20 cellular contexts compared by ENCODE assay signal in the genomic region with DNA sequence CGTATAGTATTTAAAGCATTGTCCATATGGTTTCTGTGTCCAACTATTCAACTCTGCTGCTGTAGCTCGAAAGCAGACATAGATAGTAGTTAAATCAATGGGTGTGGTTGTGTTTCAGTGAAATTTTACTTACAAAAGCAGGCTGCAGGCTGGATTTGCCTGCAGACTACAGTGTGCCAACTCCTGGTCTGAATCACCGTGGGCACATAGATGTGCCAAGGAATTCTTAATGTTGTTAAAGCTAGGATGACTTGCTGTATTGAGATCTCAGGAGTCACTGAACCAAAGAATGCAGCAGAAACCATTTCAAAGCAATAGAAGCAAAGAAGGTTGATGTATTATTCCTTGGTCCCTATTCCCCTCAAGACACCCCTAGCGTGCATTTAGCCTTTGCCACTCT.
DNase-seq lines count a peak whose midpoint lies in the region; ATAC-seq, FAIRE-seq and TF ChIP-seq lines count a peak whose summit lies in the region.
"Had no signal": no experiment of that assay in that cellular context is flagged by ENCODE, and none has a peak within 500 bp of the region (broad histone marks: within the 10 kb centered on the region; RNA-seq: fewer than 3 reads in every experiment).

No MANE protein-coding gene starts in this region.

- no peak for FAIRE-seq in kidney (lab: Jason Lieb, UNC)
- FAIRE-seq: G401.6, K562 had no signal

- intact Hi-C loops in kidney (cut with DNase I): no loop called here

- H3K4me1 ChIP-seq in thoracic aorta (ENCODE audit: control insufficient read depth in 1 of 2, low read depth in 2 of 2) (peaks cover 0 to 20% of the 10 kb centered on the region in 2 donors), kidney (ENCODE audit: control insufficient read depth in 1 of 2, insufficient read depth in 1 of 2, low read depth in 1 of 2, low read length in 2 of 2) (no peaks in the 10 kb centered on the region)
- H3K4me1 ChIP-seq: BE2C, Caco-2 had no signal

- peak overlapping the region; percentile 65 to 86 for H3K27ac ChIP-seq in thoracic aorta
- H3K27ac ChIP-seq in kidney (ENCODE audit: low read depth in 2 of 2, low read length in 2 of 2): no peak overlapping the region

- in situ Hi-C loops in astrocyte of the spinal cord (cut with HindIII; ENCODE audit: low sequenced_read_pairs): no loop called here

- DNase-seq in MG63 (peak; percentile 55), astrocyte of the spinal cord (ENCODE audit: low read depth, low spot score) (peak; percentile 8), fibroblast of the aortic adventitia (ENCODE audit: low read depth) (peak; percentile 76), thoracic aorta (ENCODE audit: low spot score) (no peak), kidney (no peak)
- DNase-seq: BE2C; Caco-2; CD4-positive, CD25-positive, alpha-beta regulatory T cell; MV-4-11; NCI-H1694 treated with DMSO at 0.1 percent for 48 hours; NCI-H2107; NCI-H510A treated with DMSO at 0.1 percent for 48 hours; NCI-H82; RPMI8226; SHP77 treated with DMSO at 0.1 percent for 48 hours had no signal

- TF ChIP-seq CTCF in astrocyte of the spinal cord (IDR thresholded peaks at IDR 0.05; ENCODE audit: low read depth, low read length): no peak
- no peak for TF ChIP-seq CTCF in fibroblast of the aortic adventitia (IDR thresholded peaks at IDR 0.05; ENCODE audit: insufficient read depth, low read length)
- no peak for TF ChIP-seq CTCF in thoracic aorta (IDR thresholded peaks at IDR 0.05)
- no peak for TF ChIP-seq CTCF in kidney (IDR thresholded peaks at IDR 0.05; ENCODE audit: borderline replicate concordance, extremely low read depth, insufficient read depth)

- H3K27me3 ChIP-seq in MG63 (no peaks in the 10 kb centered on the region), thoracic aorta (replicated peaks; ENCODE audit: insufficient read depth) (no peaks in the 10 kb centered on the region)
- H3K27me3 ChIP-seq: BE2C had no signal

- no peak overlapping the region for H3K9ac ChIP-seq in kidney (ENCODE audit: low read length in 2 of 2)

- ATAC-seq in thoracic aorta (ENCODE audit: insufficient number of reproducible peaks, low FRiP score, low read depth) (peak; percentile 99), HG03457 (IDR thresholded peaks at IDR 0.05; ENCODE audit: unreplicated experiment) (no peak), GM21381 (IDR thresholded peaks at IDR 0.05; ENCODE audit: unreplicated experiment) (no peak)
- ATAC-seq: K562, SK-N-SH treated with all-trans-retinoic acid at 6 μM for 48 hours had no signal

- no peaks in the 10 kb centered on the region for H3K9me3 ChIP-seq in MG63
- H3K9me3 ChIP-seq in thoracic aorta: no peaks in the 10 kb centered on the region
- H3K9me3 ChIP-seq in kidney (ENCODE audit: control insufficient read depth in 1 of 2, low read length in 2 of 2): no peaks in the 10 kb centered on the region
- H3K9me3 ChIP-seq: BE2C, Caco-2 had no signal

- no peak overlapping the region for H3K4me3 ChIP-seq in MG63
- H3K4me3 ChIP-seq in astrocyte of the spinal cord (ENCODE audit: low read depth, low read length): no peak overlapping the region
- no peak overlapping the region for H3K4me3 ChIP-seq in fibroblast of the aortic adventitia (ENCODE audit: low read depth, low read length)
- H3K4me3 ChIP-seq in thoracic aorta: no peak overlapping the region
- no peak overlapping the region for H3K4me3 ChIP-seq in kidney (ENCODE audit: low read length in 2 of 2)
- H3K4me3 ChIP-seq: K562 had no signal

- H3K36me3 ChIP-seq in MG63 (no peaks in the 10 kb centered on the region), thoracic aorta (no peaks in the 10 kb centered on the region), kidney (ENCODE audit: control insufficient read depth in 1 of 2, insufficient read depth in 2 of 2, low read length in 2 of 2) (no peaks in the 10 kb centered on the region)
- H3K36me3 ChIP-seq: BE2C had no signal

Comparison
In these comparisons a context has a peak if more than half of its experiments do, and no peak if none do; other contexts are left out.
1. DNase-seq: peak in MG63 (single experiment), astrocyte of the spinal cord (single experiment) and fibroblast of the aortic adventitia (single experiment); none in thoracic aorta (single experiment) and kidney (single experiment).
2. H3K27ac ChIP-seq: peak in thoracic aorta (2 of 2); none in kidney (0 of 2).